ENCODE assay signal across 1 cellular context in genomic region chr3:52428151-52429005, GRCh38.
TF ChIP-seq lines count a peak whose summit lies in the region.

No MANE protein-coding gene starts in this region.

TF ChIP-seq in K562, 482 proteins besides CTCF, POLR2A, EP300 and RAD21:
- TF ChIP-seq DEAF1 (CRISPR knock-in tag; IDR thresholded peaks at IDR 0.05) (peak; percentile 45), SMC3 (conservative IDR thresholded peaks at IDR 0.05; ENCODE audit: insufficient read depth, low read depth, low read length) (peak; percentile 65), TCFL5 (CRISPR knock-in tag; conservative IDR thresholded peaks at IDR 0.05) (no peak), RCOR1 (IDR thresholded peaks at IDR 0.05; ENCODE audit: borderline replicate concordance in 1 of 2, low read depth in 2 of 2, low read length in 2 of 2) (peak in 1 of 2 experiments; percentile 24; a peak in 1 of 4 replicates)
TF ChIP-seq in K562: peak in this region for 3.
